In the genomic region with DNA sequence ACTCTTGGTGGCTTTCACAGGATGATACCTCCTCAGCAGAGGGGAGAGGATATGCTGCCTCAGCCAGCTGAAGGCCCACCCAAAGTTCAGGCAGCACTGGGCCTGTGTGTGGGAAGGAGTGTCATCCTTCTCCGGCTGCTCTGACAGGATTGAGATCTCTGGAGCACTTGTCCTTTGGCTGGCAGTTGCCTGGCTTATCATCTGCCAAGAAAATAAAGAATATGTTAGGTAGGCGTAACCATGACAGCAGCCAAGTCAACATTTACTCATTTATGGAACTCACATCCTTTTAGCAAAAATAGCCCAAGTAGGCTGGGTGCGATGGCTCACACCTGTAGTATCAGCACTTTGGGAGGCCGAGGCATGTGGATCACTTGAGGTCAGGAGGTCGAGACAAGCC, we compare ENCODE assay signal across 9 cellular contexts.
A peak's percentile ranks its signal among the peaks of the same experiment; 100 is the strongest.
DNase-seq lines count a peak whose midpoint lies in the region; ATAC-seq, FAIRE-seq and TF ChIP-seq lines count a peak whose summit lies in the region.
"Had no signal": no experiment of that assay in that cellular context is flagged by ENCODE, and none has a peak within 500 bp of the region (broad histone marks: within the 10 kb centered on the region; RNA-seq: fewer than 3 reads in every experiment).

No MANE protein-coding gene starts in this region.

- H3K27ac ChIP-seq in PC-3 (ENCODE audit: low read length) (peak overlapping the region; percentile 48), kidney (ENCODE audit: low read depth in 2 of 2, low read length in 2 of 2) (peak overlapping the region in 1 of 2 donors; percentile 19)

- peaks cover 32% of the 10 kb centered on the region for H3K79me2 ChIP-seq in PC-3 (ENCODE audit: low read length)

- intact Hi-C loops in PC-3 (cut with micrococcal nuclease) (loop anchor here (1.0 kb wide), 2 partner anchors 17 to 68 kb away; a partner anchor contains a TSS), kidney (cut with DNase I) (no loop called here)

- DNase-seq in GM18507 (ENCODE audit: extremely low spot score, insufficient read length, low read depth): no peak
- peak; percentile 93 for DNase-seq in PC-3
- DNase-seq in fibroblast of pulmonary artery (ENCODE audit: low read depth): peak; percentile 88
- peak; percentile 69 for DNase-seq in renal cortical epithelial cell (ENCODE audit: low read depth)
- no peak for DNase-seq in kidney glomerular epithelial cell (lab: John Stamatoyannopoulos, UW)
- DNase-seq in kidney: no peak
- no peak for DNase-seq in NCI-H748 (lab: John Stamatoyannopoulos, UW; ENCODE audit: unreplicated experiment)
- DNase-seq: NCI-H187 had no signal

- POLR2A ChIA-PET in PC-3 (lab: Charles Lee; ENCODE audit: unreplicated experiment): no interaction called here

- H3K4me3 ChIP-seq in PC-3 (ENCODE audit: low read length): no peak overlapping the region
- H3K4me3 ChIP-seq in fibroblast of pulmonary artery (replicated peaks; ENCODE audit: low read depth, low read length): no peak overlapping the region
- H3K4me3 ChIP-seq in kidney (ENCODE audit: low read length in 2 of 2): no peak overlapping the region

- H2AFZ ChIP-seq in PC-3 (ENCODE audit: low read length): no peak overlapping the region

- no peaks in the 10 kb centered on the region for H3F3A ChIP-seq in PC-3 (ENCODE audit: low read length, unreplicated experiment)

- H3K9me3 ChIP-seq in PC-3 (ENCODE audit: low read length) (no peaks in the 10 kb centered on the region), kidney (ENCODE audit: control insufficient read depth in 1 of 2, low read length in 2 of 2) (no peaks in the 10 kb centered on the region)

- H4K20me1 ChIP-seq in PC-3 (ENCODE audit: low read length): no peaks in the 10 kb centered on the region

- no peaks in the 10 kb centered on the region for H3K27me3 ChIP-seq in PC-3 (ENCODE audit: low read length)

- FAIRE-seq in GM18507 (lab: Jason Lieb, UNC) (peak; percentile 44), kidney (lab: Jason Lieb, UNC) (no peak)

- H3K9ac ChIP-seq in PC-3 (ENCODE audit: low read length): no peak overlapping the region
- no peak overlapping the region for H3K9ac ChIP-seq in kidney (ENCODE audit: low read length in 2 of 2)

- BruUV-seq in PC-3 (replicated peaks; lab: Mats Ljungman, UMichigan): no TSS peak

- 0 out of 2 replicates have a peak overlapping the region, but pooled peaks have one; percentile 7 for H3K4me2 ChIP-seq in PC-3 (ENCODE audit: low read length)

- CTCF ChIA-PET in PC-3 (lab: Charles Lee): no interaction called here

- no peak for TF ChIP-seq CTCF in PC-3 (conservative IDR thresholded peaks at IDR 0.05; ENCODE audit: low read depth, low read length)
- no peak for TF ChIP-seq CTCF in fibroblast of pulmonary artery (IDR thresholded peaks at IDR 0.05; ENCODE audit: low read length, missing control alignments)
- no peak for TF ChIP-seq CTCF in kidney (IDR thresholded peaks at IDR 0.05; ENCODE audit: borderline replicate concordance, extremely low read depth, insufficient read depth)

- ATAC-seq in PC-3: peak; percentile 89
- no peak for ATAC-seq in GM19035 (IDR thresholded peaks at IDR 0.05; ENCODE audit: unreplicated experiment)

- H3K4me1 ChIP-seq in PC-3 (ENCODE audit: insufficient read depth, low read length) (peaks cover 47% of the 10 kb centered on the region), kidney (ENCODE audit: control insufficient read depth in 1 of 2, insufficient read depth in 1 of 2, low read depth in 1 of 2, low read length in 2 of 2) (peaks cover 0 to 5% of the 10 kb centered on the region in 2 donors)

- no peaks in the 10 kb centered on the region for H3K36me3 ChIP-seq in PC-3 (ENCODE audit: low read depth, low read length)
- no peaks in the 10 kb centered on the region for H3K36me3 ChIP-seq in kidney (ENCODE audit: control insufficient read depth in 1 of 2, insufficient read depth in 2 of 2, low read length in 2 of 2)

- no peaks in the 10 kb centered on the region for H3K9me2 ChIP-seq in PC-3 (replicated peaks; ENCODE audit: low read length)

Comparison
In these comparisons a context has a peak if more than half of its experiments do, and no peak if none do; other contexts are left out.
1. DNase-seq: peak in PC-3 (single experiment), fibroblast of pulmonary artery (single experiment) and renal cortical epithelial cell (single experiment); none in GM18507 (single experiment), kidney glomerular epithelial cell (single experiment), kidney (single experiment) and NCI-H748 (single experiment).